ENCODE assay signal across 22 cellular contexts in genomic region chr14:21653331-21653885, GRCh38. TPM values are rescaled to one million over a fixed set of nuclear protein-coding genes. Genes with fewer than 3 reads are reported as not detected.
DNase-seq lines count a peak whose midpoint lies in the region; ATAC-seq lines count a peak whose summit lies in the region.
"Had no signal": no experiment of that assay in that cellular context is flagged by ENCODE, and none has a peak within 500 bp of the region (broad histone marks: within the 10 kb centered on the region; RNA-seq: fewer than 3 reads in every experiment).

Gene OR4E2, plus strand, starts transcription at chr14:21653835. Its CDS starts 11,248 bp downstream, at chr14:21665083.

- H2AK5ac ChIP-seq in trophoblast cell (ENCODE audit: low read length): no peak within 1 kb of the TSS

- DNase-seq in SK-N-MC (ENCODE audit: low read depth, low spot score) (no peak), left colon (no peak), trophoblast cell (no peak), GM19238 (ENCODE audit: insufficient read length, low spot score) (no peak), medulla oblongata (ENCODE audit: extremely low spot score) (no peak), cerebellum (ENCODE audit: low spot score) (no peak), SKM-1 (lab: John Stamatoyannopoulos, UW; ENCODE audit: unreplicated experiment) (no peak)
- DNase-seq: 8988T; C1 segment of cervical spinal cord; Calu3; CD4-positive, alpha-beta memory T cell; COR-L47; DMS53; DMS79 treated with DMSO at 0.1 percent for 48 hours; GF-D8; GOT3; HFFc6 had no signal

- H3K4me3 ChIP-seq in SK-N-MC (peak within 1 kb of the TSS; percentile 53), trophoblast cell (ENCODE audit: low read depth, low read length) (peak within 1 kb of the TSS; percentile 47)
- H3K4me3 ChIP-seq: A549, HAP-1 had no signal

- peak within 1 kb of the TSS; percentile 82 for H3K23ac ChIP-seq in trophoblast cell (ENCODE audit: low read length)

- no peak within 1 kb of the TSS for H4K12ac ChIP-seq in trophoblast cell (ENCODE audit: low read depth, low read length)

- no peak within 1 kb of the TSS for H4K8ac ChIP-seq in trophoblast cell (ENCODE audit: low read depth, low read length)

- H2BK12ac ChIP-seq in trophoblast cell (ENCODE audit: low read length): no peak within 1 kb of the TSS

- no peaks in the 10 kb centered on the region for H3K79me2 ChIP-seq in trophoblast cell (ENCODE audit: control insufficient read depth, insufficient read depth, low read length, poor library complexity)

- WGBS in trophoblast cell (ENCODE audit: extremely low coverage, insufficient coverage, insufficient read length): no CpG with 5 or more reads among the region's 2 CpGs

- H3K4me2 ChIP-seq in trophoblast cell (ENCODE audit: low read length): no peak within 1 kb of the TSS
- H3K4me2 ChIP-seq: A549 had no signal

- H3K27me3 ChIP-seq in trophoblast cell (ENCODE audit: insufficient read depth, low read length): no peaks in the 10 kb centered on the region

- ATAC-seq in left colon: peak; percentile 94
- ATAC-seq: A549 had no signal

- intact Hi-C loops in left colon (cut with DNase I, micrococcal nuclease): no loop called here

- H3K18ac ChIP-seq in trophoblast cell (ENCODE audit: low read length): no peak within 1 kb of the TSS

- H3K27ac ChIP-seq in SK-N-MC (peak within 1 kb of the TSS; percentile 99), trophoblast cell (ENCODE audit: low read depth, low read length) (no peak within 1 kb of the TSS)
- H3K27ac ChIP-seq: A549 had no signal

- H3K9me3 ChIP-seq in SK-N-MC (ENCODE audit: low read depth, low read length) (no peaks in the 10 kb centered on the region), trophoblast cell (ENCODE audit: insufficient read depth, low read depth, low read length) (no peaks in the 10 kb centered on the region)
- H3K9me3 ChIP-seq: A549, HAP-1 had no signal

- H3K4ac ChIP-seq in trophoblast cell (ENCODE audit: low read depth, low read length): no peak within 1 kb of the TSS

- H2BK120ac ChIP-seq in trophoblast cell (ENCODE audit: insufficient read depth, low read length, poor library complexity): no peak within 1 kb of the TSS

- H3K9ac ChIP-seq in SK-N-MC (ENCODE audit: insufficient read length) (peak within 1 kb of the TSS; percentile 47), trophoblast cell (ENCODE audit: low read length) (no peak within 1 kb of the TSS)

- H3K36me3 ChIP-seq in SK-N-MC (ENCODE audit: insufficient read depth, low read length): peaks cover 57% of the 10 kb centered on the region
- H3K36me3 ChIP-seq in trophoblast cell (ENCODE audit: control insufficient read depth in 1 of 2, insufficient read depth in 2 of 2, low read length in 2 of 2): no peaks in the 10 kb centered on the region
- H3K36me3 ChIP-seq: HAP-1 had no signal

- H2BK5ac ChIP-seq in trophoblast cell (ENCODE audit: low read depth, low read length, poor library complexity): no peak within 1 kb of the TSS

- H3K79me1 ChIP-seq in trophoblast cell (ENCODE audit: low read length): no peaks in the 10 kb centered on the region

- no peak within 1 kb of the TSS for H2AFZ ChIP-seq in trophoblast cell (ENCODE audit: insufficient read depth, low read length, poor library complexity)

- no peaks in the 10 kb centered on the region for H3K4me1 ChIP-seq in trophoblast cell (ENCODE audit: control insufficient read depth in 1 of 2, insufficient read depth in 2 of 2, low read length in 2 of 2)
- H3K4me1 ChIP-seq: A549, HAP-1 had no signal

- no peak within 1 kb of the TSS for H3K14ac ChIP-seq in trophoblast cell (ENCODE audit: low read length)

- no peak within 1 kb of the TSS for H4K91ac ChIP-seq in trophoblast cell (ENCODE audit: low read depth, low read length)

RNA-seq across cellular contexts. Expression of gene OR4E2, which starts in this region (rescaled TPM):
- not detected for total RNA-seq in left colon
- polyA plus RNA-seq in trophoblast cell (2013): not detected in 2 replicates
- not detected for total RNA-seq in cerebellum
- total RNA-seq: Calu3; CD4-positive, alpha-beta memory T cell; Daoy; G401; HFFc6 had no signal
- polyA plus RNA-seq: A549; BJ; CD4-positive, alpha-beta memory T cell had no signal

Comparison
In these comparisons a context has a peak if more than half of its experiments do, and no peak if none do; other contexts are left out.
1. Peak in ATAC-seq in left colon; RNA of the gene not detected or under 1 TPM.